In the genomic region with DNA sequence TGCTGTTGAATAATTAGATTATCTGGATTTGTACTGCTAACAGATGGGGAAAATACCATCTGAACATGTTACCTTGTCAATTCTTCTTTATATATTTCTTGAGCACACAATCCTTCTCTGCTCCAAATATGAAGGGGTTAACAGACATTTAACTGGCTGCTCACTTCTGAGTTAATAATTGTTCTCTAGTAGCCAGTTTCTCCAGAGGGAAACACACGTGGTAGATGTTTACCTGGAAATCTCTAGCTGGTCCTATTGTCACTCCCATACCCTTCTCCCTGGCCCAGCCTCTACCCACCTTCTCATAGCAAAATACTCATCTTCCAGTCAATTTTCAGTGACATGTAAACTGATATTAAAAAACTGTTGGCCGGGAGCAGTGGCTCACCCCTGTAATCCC, we compare ENCODE assay signal across 2 cellular contexts.
TF ChIP-seq lines count a peak whose summit lies in the region.

No MANE protein-coding gene starts in this region.

TF ChIP-seq in H1, 55 proteins besides CTCF, POLR2A, EP300 and RAD21:
- TF ChIP-seq SP2 (IDR thresholded peaks at IDR 0.05; ENCODE audit: low read length) (no peak), POLR2AphosphoS5 (IDR thresholded peaks at IDR 0.05; ENCODE audit: low read depth, low read length) (no peak), ASH2L (IDR thresholded peaks at IDR 0.05; ENCODE audit: low read length) (no peak), PHF8 (conservative IDR thresholded peaks at IDR 0.05; ENCODE audit: low read depth, low read length) (no peak), HDAC2 (IDR thresholded peaks at IDR 0.05; ENCODE audit: borderline replicate concordance in 1 of 2, low read depth in 2 of 2, low read length in 2 of 2) (no peak), CBX8 (IDR thresholded peaks at IDR 0.05; ENCODE audit: borderline replicate concordance, low read depth, low read length) (no peak)

TF ChIP-seq in HepG2, 621 proteins besides CTCF, POLR2A, EP300 and RAD21:
- TF ChIP-seq ARNTL (CRISPR knock-in tag; IDR thresholded peaks at IDR 0.05) (no peak), ZNF652 (CRISPR knock-in tag; IDR thresholded peaks at IDR 0.05; ENCODE audit: borderline replicate concordance, low read depth) (peak; percentile 74; the same call in 1 of the 2 replicates)
TF ChIP-seq in HepG2: peak in this region for 1.
